ENCODE assay signal across 1 cellular context in the genomic region with DNA sequence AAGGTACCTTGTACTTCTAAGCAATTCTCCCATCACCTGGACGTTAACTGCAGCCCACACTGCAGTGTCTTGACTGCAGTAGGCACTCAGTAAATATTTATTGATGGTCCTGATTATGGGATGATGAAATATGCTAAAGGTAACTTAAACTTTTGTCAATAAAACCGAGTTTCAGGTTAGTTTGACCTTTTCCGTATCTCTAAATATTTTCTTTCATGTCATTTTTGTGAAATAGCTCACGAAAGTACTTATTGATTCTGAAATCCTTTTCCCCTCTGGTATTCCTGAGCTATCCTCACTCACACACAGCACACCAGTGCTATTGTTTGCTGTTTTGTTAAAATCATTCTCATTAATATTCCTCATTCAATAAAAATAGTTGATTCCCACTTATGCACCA.
TF ChIP-seq lines count a peak whose summit lies in the region.

No MANE protein-coding gene starts in this region.

TF ChIP-seq in HepG2, 621 proteins besides CTCF, POLR2A, EP300 and RAD21 (continued from another document and continues in another):
- TF ChIP-seq TRIM22 (IDR thresholded peaks at IDR 0.05) (no peak), ZNF776 (CRISPR knock-in tag; IDR thresholded peaks at IDR 0.05) (no peak), RELA (CRISPR knock-in tag; IDR thresholded peaks at IDR 0.05) (no peak), ZNF232 (CRISPR knock-in tag; IDR thresholded peaks at IDR 0.05; ENCODE audit: borderline replicate concordance) (peak; percentile 99), BHLHE40 (IDR thresholded peaks at IDR 0.05; ENCODE audit: low read length) (no peak), YEATS4 (CRISPR knock-in tag; IDR thresholded peaks at IDR 0.05; ENCODE audit: borderline replicate concordance) (no peak), ZSCAN22 (CRISPR knock-in tag; IDR thresholded peaks at IDR 0.05) (no peak), SYNCRIP (IDR thresholded peaks at IDR 0.05; ENCODE audit: insufficient read depth, low read depth, low read length) (no peak), ZNF772 (CRISPR knock-in tag; IDR thresholded peaks at IDR 0.05) (peak; percentile 54; the same call in 1 of the 2 replicates), PRMT3 (CRISPR knock-in tag; IDR thresholded peaks at IDR 0.05; ENCODE audit: borderline replicate concordance, low read depth) (no peak), ZNF274 (CRISPR knock-in tag; IDR thresholded peaks at IDR 0.05) (no peak), DZIP1 (CRISPR knock-in tag; IDR thresholded peaks at IDR 0.05) (no peak), SP140L (CRISPR knock-in tag; IDR thresholded peaks at IDR 0.05; ENCODE audit: borderline replicate concordance) (peak; percentile 86; the same call in 1 of the 2 replicates), ZNF674 (CRISPR knock-in tag; IDR thresholded peaks at IDR 0.05; ENCODE audit: low read depth) (no peak), ZNF563 (CRISPR knock-in tag; IDR thresholded peaks at IDR 0.05) (no peak), AFF4 (CRISPR knock-in tag; IDR thresholded peaks at IDR 0.05) (no peak), TOPORS (CRISPR knock-in tag; IDR thresholded peaks at IDR 0.05) (peak; percentile 35; the same call in 1 of the 2 replicates), CEBPZ (IDR thresholded peaks at IDR 0.05; ENCODE audit: low read length) (no peak), ZNF83 (CRISPR knock-in tag; IDR thresholded peaks at IDR 0.05; ENCODE audit: borderline replicate concordance) (no peak), RORA (CRISPR knock-in tag; IDR thresholded peaks at IDR 0.05) (peak; percentile 58; the same call in 1 of the 2 replicates), GATAD2A (CRISPR knock-in tag; IDR thresholded peaks at IDR 0.05) (peak; percentile 99), ZKSCAN8 (CRISPR knock-in tag; IDR thresholded peaks at IDR 0.05; ENCODE audit: borderline replicate concordance) (peak; percentile 88), ZNF33A (CRISPR knock-in tag; IDR thresholded peaks at IDR 0.05; ENCODE audit: borderline replicate concordance) (peak; percentile 2; the same call in 1 of the 2 replicates), POLR2AphosphoS2 (IDR thresholded peaks at IDR 0.05; ENCODE audit: low read depth, low read length) (no peak), ZKSCAN1 (IDR thresholded peaks at IDR 0.05; ENCODE audit: low read length) (no peak), ZNF777 (CRISPR knock-in tag; IDR thresholded peaks at IDR 0.05) (no peak), ZBTB49 (CRISPR knock-in tag; IDR thresholded peaks at IDR 0.05; ENCODE audit: borderline replicate concordance) (no peak), KDM5A (IDR thresholded peaks at IDR 0.05; ENCODE audit: borderline replicate concordance, low read length) (no peak), ZNF350 (CRISPR knock-in tag; IDR thresholded peaks at IDR 0.05; ENCODE audit: borderline replicate concordance, low read depth) (no peak), ZNF343 (CRISPR knock-in tag; IDR thresholded peaks at IDR 0.05) (no peak), TBX3 (IDR thresholded peaks at IDR 0.05; ENCODE audit: borderline replicate concordance) (peak; percentile 39; the same call in 1 of the 2 replicates), ZNF883 (CRISPR knock-in tag; IDR thresholded peaks at IDR 0.05; ENCODE audit: not compliant biosample characterization) (no peak), ZNF605 (CRISPR knock-in tag; IDR thresholded peaks at IDR 0.05) (no peak), DPF2 (CRISPR knock-in tag; IDR thresholded peaks at IDR 0.05; ENCODE audit: borderline replicate concordance, low read depth) (peak; percentile 86)
- TF ChIP-seq, protein P1, sequence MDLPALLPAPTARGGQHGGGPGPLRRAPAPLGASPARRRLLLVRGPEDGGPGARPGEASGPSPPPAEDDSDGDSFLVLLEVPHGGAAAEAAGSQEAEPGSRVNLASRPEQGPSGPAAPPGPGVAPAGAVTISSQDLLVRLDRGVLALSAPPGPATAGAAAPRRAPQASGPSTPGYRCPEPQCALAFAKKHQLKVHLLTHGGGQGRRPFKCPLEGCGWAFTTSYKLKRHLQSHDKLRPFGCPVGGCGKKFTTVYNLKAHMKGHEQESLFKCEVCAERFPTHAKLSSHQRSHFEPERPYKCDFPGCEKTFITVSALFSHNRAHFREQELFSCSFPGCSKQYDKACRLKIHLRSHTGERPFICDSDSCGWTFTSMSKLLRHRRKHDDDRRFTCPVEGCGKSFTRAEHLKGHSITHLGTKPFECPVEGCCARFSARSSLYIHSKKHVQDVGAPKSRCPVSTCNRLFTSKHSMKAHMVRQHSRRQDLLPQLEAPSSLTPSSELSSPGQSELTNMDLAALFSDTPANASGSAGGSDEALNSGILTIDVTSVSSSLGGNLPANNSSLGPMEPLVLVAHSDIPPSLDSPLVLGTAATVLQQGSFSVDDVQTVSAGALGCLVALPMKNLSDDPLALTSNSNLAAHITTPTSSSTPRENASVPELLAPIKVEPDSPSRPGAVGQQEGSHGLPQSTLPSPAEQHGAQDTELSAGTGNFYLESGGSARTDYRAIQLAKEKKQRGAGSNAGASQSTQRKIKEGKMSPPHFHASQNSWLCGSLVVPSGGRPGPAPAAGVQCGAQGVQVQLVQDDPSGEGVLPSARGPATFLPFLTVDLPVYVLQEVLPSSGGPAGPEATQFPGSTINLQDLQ (CRISPR knock-in tag; IDR thresholded peaks at IDR 0.05) = no peak
- TF ChIP-seq, protein P2, sequence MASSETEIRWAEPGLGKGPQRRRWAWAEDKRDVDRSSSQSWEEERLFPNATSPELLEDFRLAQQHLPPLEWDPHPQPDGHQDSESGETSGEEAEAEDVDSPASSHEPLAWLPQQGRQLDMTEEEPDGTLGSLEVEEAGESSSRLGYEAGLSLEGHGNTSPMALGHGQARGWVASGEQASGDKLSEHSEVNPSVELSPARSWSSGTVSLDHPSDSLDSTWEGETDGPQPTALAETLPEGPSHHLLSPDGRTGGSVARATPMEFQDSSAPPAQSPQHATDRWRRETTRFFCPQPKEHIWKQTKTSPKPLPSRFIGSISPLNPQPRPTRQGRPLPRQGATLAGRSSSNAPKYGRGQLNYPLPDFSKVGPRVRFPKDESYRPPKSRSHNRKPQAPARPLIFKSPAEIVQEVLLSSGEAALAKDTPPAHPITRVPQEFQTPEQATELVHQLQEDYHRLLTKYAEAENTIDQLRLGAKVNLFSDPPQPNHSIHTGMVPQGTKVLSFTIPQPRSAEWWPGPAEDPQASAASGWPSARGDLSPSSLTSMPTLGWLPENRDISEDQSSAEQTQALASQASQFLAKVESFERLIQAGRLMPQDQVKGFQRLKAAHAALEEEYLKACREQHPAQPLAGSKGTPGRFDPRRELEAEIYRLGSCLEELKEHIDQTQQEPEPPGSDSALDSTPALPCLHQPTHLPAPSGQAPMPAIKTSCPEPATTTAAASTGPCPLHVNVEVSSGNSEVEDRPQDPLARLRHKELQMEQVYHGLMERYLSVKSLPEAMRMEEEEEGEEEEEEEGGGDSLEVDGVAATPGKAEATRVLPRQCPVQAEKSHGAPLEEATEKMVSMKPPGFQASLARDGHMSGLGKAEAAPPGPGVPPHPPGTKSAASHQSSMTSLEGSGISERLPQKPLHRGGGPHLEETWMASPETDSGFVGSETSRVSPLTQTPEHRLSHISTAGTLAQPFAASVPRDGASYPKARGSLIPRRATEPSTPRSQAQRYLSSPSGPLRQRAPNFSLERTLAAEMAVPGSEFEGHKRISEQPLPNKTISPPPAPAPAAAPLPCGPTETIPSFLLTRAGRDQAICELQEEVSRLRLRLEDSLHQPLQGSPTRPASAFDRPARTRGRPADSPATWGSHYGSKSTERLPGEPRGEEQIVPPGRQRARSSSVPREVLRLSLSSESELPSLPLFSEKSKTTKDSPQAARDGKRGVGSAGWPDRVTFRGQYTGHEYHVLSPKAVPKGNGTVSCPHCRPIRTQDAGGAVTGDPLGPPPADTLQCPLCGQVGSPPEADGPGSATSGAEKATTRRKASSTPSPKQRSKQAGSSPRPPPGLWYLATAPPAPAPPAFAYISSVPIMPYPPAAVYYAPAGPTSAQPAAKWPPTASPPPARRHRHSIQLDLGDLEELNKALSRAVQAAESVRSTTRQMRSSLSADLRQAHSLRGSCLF (CRISPR knock-in tag; IDR thresholded peaks at IDR 0.05; ENCODE audit: borderline replicate concordance) = no peak
